Comparison of ENCODE assay signal across 35 cellular contexts in the genomic region with DNA sequence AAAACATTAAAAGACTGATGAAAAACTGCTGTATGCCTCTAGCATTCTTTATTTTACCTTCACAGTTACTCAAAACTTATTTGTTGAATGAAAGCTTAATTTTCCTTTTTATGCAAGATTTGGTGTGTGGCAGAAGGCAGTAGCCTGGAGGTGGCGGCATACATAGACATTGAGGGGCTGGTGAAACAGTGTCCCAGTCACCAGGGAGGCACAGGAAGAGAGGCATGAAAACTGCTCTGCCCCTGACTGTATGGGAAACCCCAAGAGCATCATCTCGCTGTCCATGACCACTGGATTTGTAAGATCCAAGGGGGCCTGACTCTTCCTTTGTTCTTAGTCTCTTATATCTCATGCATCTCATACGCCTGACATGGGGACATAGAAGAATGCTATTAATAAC.
"Had no signal": no experiment of that assay in that cellular context is flagged by ENCODE, and none has a peak within 500 bp of the region (broad histone marks: within the 10 kb centered on the region; RNA-seq: fewer than 3 reads in every experiment).

No MANE protein-coding gene starts in this region.

- H3K4me3 ChIP-seq: ascending aorta, cardiac muscle cell had no signal

- H3K9me3 ChIP-seq: ascending aorta had no signal

- H3K4me1 Mint-ChIP-seq: activated CD4-positive, alpha-beta memory T cell treated with anti-CD3 and anti-CD28 coated beads, Interleukin-2, amount 10 ng/mL, durations not matched to agents 7 days and 5 days; activated CD4-positive, alpha-beta T cell treated with anti-CD3 and anti-CD28 coated beads for 36 hours; activated CD4-positive, alpha-beta T cell treated with anti-CD3 and anti-CD28 coated beads, Interleukin-2, amount 10 ng/mL, durations not matched to agents 7 days and 5 days; activated CD8-positive, alpha-beta memory T cell treated with anti-CD3 and anti-CD28 coated beads, Interleukin-2, amount 10 ng/mL, durations not matched to agents 7 days and 5 days; activated naive CD4-positive, alpha-beta T cell treated with anti-CD3 and anti-CD28 coated beads, Interleukin-2, amount 10 ng/mL, durations not matched to agents 7 days and 5 days; activated naive CD4-positive, alpha-beta T cell treated with anti-CD3 and anti-CD28 coated beads, Interleukin-2, amount 50 U/mL, for 24 hours; activated naive CD8-positive, alpha-beta T cell treated with anti-CD3 and anti-CD28 coated beads, Interleukin-2, amount 10 ng/mL, durations not matched to agents 7 days and 5 days; activated naive CD8-positive, alpha-beta T cell treated with anti-CD3 and anti-CD28 coated beads, Interleukin-2, amount 50 U/mL, for 24 hours; central memory CD8-positive, alpha-beta T cell had no signal

- DNase-seq: activated CD4-positive, alpha-beta memory T cell treated with anti-CD3 and anti-CD28 coated beads, Interleukin-2, amount 10 ng/mL, durations not matched to agents 7 days and 5 days; activated CD4-positive, alpha-beta T cell treated with anti-CD3 and anti-CD28 coated beads for 1 hour; activated CD4-positive, alpha-beta T cell treated with anti-CD3 and anti-CD28 coated beads for 36 hours; activated CD4-positive, alpha-beta T cell treated with anti-CD3 and anti-CD28 coated beads for 48 hours; activated CD4-positive, alpha-beta T cell treated with anti-CD3 and anti-CD28 coated beads, Interleukin-2, amount 10 ng/mL, durations not matched to agents 7 days and 5 days; activated CD4-positive, alpha-beta T cell treated with anti-CD3 and anti-CD28 coated beads, Interleukin-2, amount 50 U/mL, for 48 hours; activated CD4-positive, CD25-positive, alpha-beta regulatory T cell; activated CD8-positive, alpha-beta memory T cell treated with anti-CD3 and anti-CD28 coated beads for 24 hours; activated CD8-positive, alpha-beta memory T cell treated with anti-CD3 and anti-CD28 coated beads, Interleukin-2, amount 10 ng/mL, durations not matched to agents 7 days and 5 days; activated CD8-positive, alpha-beta memory T cell treated with anti-CD3 and anti-CD28 coated beads, Interleukin-2, amount 50 U/mL, for 48 hours; activated CD8-positive, alpha-beta T cell treated with anti-CD3 and anti-CD28 coated beads, Interleukin-2, amount 10 ng/mL, durations not matched to agents 7 days and 5 days; activated effector memory CD4-positive, alpha-beta T cell treated with Interleukin-2 at 50 U/mL for 16 hours; activated gamma-delta T cell; activated naive CD4-positive, alpha-beta T cell treated with anti-CD3 and anti-CD28 coated beads, Interleukin-2, amount 10 ng/mL, durations not matched to agents 7 days and 5 days; activated naive CD4-positive, alpha-beta T cell treated with Interleukin-2 at 50 U/mL for 16 hours; activated naive CD8-positive, alpha-beta T cell treated with anti-CD3 and anti-CD28 coated beads, Interleukin-2, amount 10 ng/mL, durations not matched to agents 7 days and 5 days; activated naive CD8-positive, alpha-beta T cell treated with anti-CD3 and anti-CD28 coated beads, Interleukin-2, amount 50 U/mL, for 24 hours; activated T-cell treated with anti-CD3 and anti-CD28 coated beads, Interleukin-2, amount 50 U/mL, for 24 hours; activated T-cell treated with anti-CD3 and anti-CD28 coated beads, Interleukin-2, amount 50 U/mL, for 48 hours; amygdala; anterior cingulate cortex; caudate nucleus; cerebellar nuclear complex; T-helper 2 cell; T-helper 9 cell had no signal

- H3K4me1 ChIP-seq: ascending aorta had no signal

- H3K27me3 ChIP-seq: ascending aorta, cardiac muscle cell had no signal

- H3K27me3 Mint-ChIP-seq: activated CD4-positive, alpha-beta memory T cell treated with anti-CD3 and anti-CD28 coated beads, Interleukin-2, amount 10 ng/mL, durations not matched to agents 7 days and 5 days; activated CD4-positive, alpha-beta T cell treated with anti-CD3 and anti-CD28 coated beads for 36 hours; activated CD4-positive, alpha-beta T cell treated with anti-CD3 and anti-CD28 coated beads, Interleukin-2, amount 10 ng/mL, durations not matched to agents 7 days and 5 days; activated CD8-positive, alpha-beta memory T cell treated with anti-CD3 and anti-CD28 coated beads, Interleukin-2, amount 10 ng/mL, durations not matched to agents 7 days and 5 days; activated naive CD4-positive, alpha-beta T cell treated with anti-CD3 and anti-CD28 coated beads, Interleukin-2, amount 10 ng/mL, durations not matched to agents 7 days and 5 days; activated naive CD8-positive, alpha-beta T cell treated with anti-CD3 and anti-CD28 coated beads, Interleukin-2, amount 50 U/mL, for 24 hours; activated T-cell treated with anti-CD3 and anti-CD28 coated beads, Interleukin-2, amount 50 U/mL, for 24 hours; brain; central memory CD8-positive, alpha-beta T cell had no signal

- H3K27ac Mint-ChIP-seq: activated CD4-positive, alpha-beta memory T cell treated with anti-CD3 and anti-CD28 coated beads, Interleukin-2, amount 10 ng/mL, durations not matched to agents 7 days and 5 days; activated CD4-positive, alpha-beta T cell treated with anti-CD3 and anti-CD28 coated beads for 36 hours; activated CD4-positive, alpha-beta T cell treated with anti-CD3 and anti-CD28 coated beads, Interleukin-2, amount 10 ng/mL, durations not matched to agents 7 days and 5 days; activated CD8-positive, alpha-beta memory T cell treated with anti-CD3 and anti-CD28 coated beads, Interleukin-2, amount 10 ng/mL, durations not matched to agents 7 days and 5 days; activated CD8-positive, alpha-beta T cell treated with anti-CD3 and anti-CD28 coated beads, Interleukin-2, amount 10 ng/mL, durations not matched to agents 7 days and 5 days; activated naive CD4-positive, alpha-beta T cell treated with anti-CD3 and anti-CD28 coated beads, Interleukin-2, amount 10 ng/mL, durations not matched to agents 7 days and 5 days; activated naive CD4-positive, alpha-beta T cell treated with anti-CD3 and anti-CD28 coated beads, Interleukin-2, amount 50 U/mL, for 24 hours; activated naive CD8-positive, alpha-beta T cell; activated naive CD8-positive, alpha-beta T cell treated with anti-CD3 and anti-CD28 coated beads, Interleukin-2, amount 10 ng/mL, durations not matched to agents 7 days and 5 days; activated naive CD8-positive, alpha-beta T cell treated with anti-CD3 and anti-CD28 coated beads, Interleukin-2, amount 50 U/mL, for 24 hours; activated T-cell treated with anti-CD3 and anti-CD28 coated beads, Interleukin-2, amount 50 U/mL, for 24 hours; activated T-helper 2 cell treated with anti-CD3 and anti-CD28 coated beads, Interferon-gamma antibody, Interleukin-2, Interleukin-4, amounts not matched to agents 10 μg/mL and 5 μg/mL and 100 μg/mL, durations not matched to agents 14 hours and 24 hours and 36 hours; T-helper 1 cell treated with Interleukin-12 subunit alpha and Interleukin-12 subunit beta and Interleukin-4 antibody, amounts not matched to agents 30 μg/mL and 1 μg/mL, for 36 hours; T-helper 2 cell treated with Interferon-gamma antibody and Interleukin-4, amounts not matched to agents 5 μg/mL and 100 μg/mL, for 36 hours had no signal

- ATAC-seq: activated CD4-positive, alpha-beta T cell treated with anti-CD3 and anti-CD28 coated beads for 36 hours; activated CD4-positive, CD25-positive, alpha-beta regulatory T cell treated with anti-CD3 and anti-CD28 coated beads, Interleukin-2, amount 50 U/mL, for 24 hours; activated CD8-positive, alpha-beta memory T cell treated with anti-CD3 and anti-CD28 coated beads, Interleukin-2, amount 10 ng/mL, durations not matched to agents 7 days and 5 days; activated CD8-positive, alpha-beta T cell treated with anti-CD3 and anti-CD28 coated beads, Interleukin-2, amount 10 ng/mL, durations not matched to agents 7 days and 5 days; activated naive CD8-positive, alpha-beta T cell treated with anti-CD3 and anti-CD28 coated beads, Interleukin-2, amount 50 U/mL, for 24 hours had no signal

- H3K4me3 Mint-ChIP-seq: activated CD4-positive, alpha-beta memory T cell treated with anti-CD3 and anti-CD28 coated beads, Interleukin-2, amount 10 ng/mL, durations not matched to agents 7 days and 5 days; activated CD4-positive, alpha-beta T cell treated with anti-CD3 and anti-CD28 coated beads for 36 hours; activated CD4-positive, alpha-beta T cell treated with anti-CD3 and anti-CD28 coated beads, Interleukin-2, amount 10 ng/mL, durations not matched to agents 7 days and 5 days; activated CD8-positive, alpha-beta memory T cell treated with anti-CD3 and anti-CD28 coated beads, Interleukin-2, amount 10 ng/mL, durations not matched to agents 7 days and 5 days; activated CD8-positive, alpha-beta T cell treated with anti-CD3 and anti-CD28 coated beads, Interleukin-2, amount 10 ng/mL, durations not matched to agents 7 days and 5 days; activated naive CD4-positive, alpha-beta T cell treated with anti-CD3 and anti-CD28 coated beads, Interleukin-2, amount 10 ng/mL, durations not matched to agents 7 days and 5 days; activated naive CD4-positive, alpha-beta T cell treated with anti-CD3 and anti-CD28 coated beads, Interleukin-2, amount 50 U/mL, for 24 hours; activated naive CD8-positive, alpha-beta T cell; activated naive CD8-positive, alpha-beta T cell treated with anti-CD3 and anti-CD28 coated beads, Interleukin-2, amount 10 ng/mL, durations not matched to agents 7 days and 5 days; activated naive CD8-positive, alpha-beta T cell treated with anti-CD3 and anti-CD28 coated beads, Interleukin-2, amount 50 U/mL, for 24 hours; activated T-cell treated with anti-CD3 and anti-CD28 coated beads, Interleukin-2, amount 50 U/mL, for 24 hours; brain; central memory CD8-positive, alpha-beta T cell; T-helper 1 cell treated with Interleukin-12 subunit alpha and Interleukin-12 subunit beta and Interleukin-4 antibody, amounts not matched to agents 30 μg/mL and 1 μg/mL, for 36 hours; T-helper 2 cell treated with Interferon-gamma antibody and Interleukin-4, amounts not matched to agents 5 μg/mL and 100 μg/mL, for 36 hours had no signal

- H3K36me3 Mint-ChIP-seq: activated CD8-positive, alpha-beta memory T cell treated with anti-CD3 and anti-CD28 coated beads, Interleukin-2, amount 10 ng/mL, durations not matched to agents 7 days and 5 days; activated naive CD4-positive, alpha-beta T cell treated with anti-CD3 and anti-CD28 coated beads, Interleukin-2, amount 10 ng/mL, durations not matched to agents 7 days and 5 days; activated naive CD4-positive, alpha-beta T cell treated with anti-CD3 and anti-CD28 coated beads, Interleukin-2, amount 50 U/mL, for 24 hours; activated naive CD8-positive, alpha-beta T cell; activated naive CD8-positive, alpha-beta T cell treated with anti-CD3 and anti-CD28 coated beads, Interleukin-2, amount 10 ng/mL, durations not matched to agents 7 days and 5 days; brain had no signal

- H3K9me3 Mint-ChIP-seq: activated CD4-positive, alpha-beta T cell treated with anti-CD3 and anti-CD28 coated beads, Interleukin-2, amount 10 ng/mL, durations not matched to agents 7 days and 5 days; activated naive CD4-positive, alpha-beta T cell treated with anti-CD3 and anti-CD28 coated beads, Interleukin-2, amount 10 ng/mL, durations not matched to agents 7 days and 5 days; activated naive CD4-positive, alpha-beta T cell treated with anti-CD3 and anti-CD28 coated beads, Interleukin-2, amount 50 U/mL, for 24 hours; activated naive CD8-positive, alpha-beta T cell treated with anti-CD3 and anti-CD28 coated beads, Interleukin-2, amount 10 ng/mL, durations not matched to agents 7 days and 5 days; activated T-cell treated with anti-CD3 and anti-CD28 coated beads, Interleukin-2, amount 50 U/mL, for 24 hours; activated T-helper 2 cell treated with anti-CD3 and anti-CD28 coated beads, Interferon-gamma antibody, Interleukin-2, Interleukin-4, amounts not matched to agents 10 μg/mL and 5 μg/mL and 100 μg/mL, durations not matched to agents 14 hours and 24 hours and 36 hours; T-helper 1 cell treated with Interleukin-12 subunit alpha and Interleukin-12 subunit beta and Interleukin-4 antibody, amounts not matched to agents 30 μg/mL and 1 μg/mL, for 36 hours; T-helper 2 cell treated with Interferon-gamma antibody and Interleukin-4, amounts not matched to agents 5 μg/mL and 100 μg/mL, for 36 hours had no signal

- H3K36me3 ChIP-seq: ascending aorta, cardiac muscle cell had no signal
